In genomic region chr7:38902443-38902842, GRCh38 we compare ENCODE assay signal across 15 cellular contexts.
"Had no signal": no experiment of that assay in that cellular context is flagged by ENCODE, and none has a peak within 500 bp of the region (broad histone marks: within the 10 kb centered on the region; RNA-seq: fewer than 3 reads in every experiment).

No MANE protein-coding gene starts in this region.

- H3K4me1 ChIP-seq: psoas muscle had no signal

- H3K27ac ChIP-seq: heart right ventricle, psoas muscle had no signal

- H3K27me3 Mint-ChIP-seq: activated naive CD8-positive, alpha-beta T cell treated with anti-CD3 and anti-CD28 coated beads, Interleukin-2, amount 10 ng/mL, durations not matched to agents 7 days and 5 days; naive thymus-derived CD4-positive, alpha-beta T cell had no signal

- H3K4me1 Mint-ChIP-seq: mesothelial cell of epicardium had no signal

- H3K4me3 ChIP-seq: heart right ventricle, psoas muscle had no signal

- H3K9me3 Mint-ChIP-seq: activated naive CD8-positive, alpha-beta T cell treated with anti-CD3 and anti-CD28 coated beads, Interleukin-2, amount 10 ng/mL, durations not matched to agents 7 days and 5 days; mesothelial cell of epicardium; naive thymus-derived CD4-positive, alpha-beta T cell had no signal

- DNase-seq: activated CD4-positive, alpha-beta T cell treated with anti-CD3 and anti-CD28 coated beads, Interleukin-2, amount 50 U/mL, for 4 hours; activated CD4-positive, CD25-positive, alpha-beta regulatory T cell treated with anti-CD3 and anti-CD28 coated beads, Interleukin-2, amount 50 U/mL, for 72 hours; activated gamma-delta T cell; activated naive CD8-positive, alpha-beta T cell treated with anti-CD3 and anti-CD28 coated beads, Interleukin-2, amount 10 ng/mL, durations not matched to agents 7 days and 5 days; activated T-cell treated with anti-CD3 and anti-CD28 coated beads, Interleukin-2, amount 50 U/mL, for 48 hours; aorta; foreskin melanocyte; heart right ventricle; left ventricle myocardium superior; naive thymus-derived CD4-positive, alpha-beta T cell; psoas muscle; stimulated activated CD4-positive, alpha-beta T cell treated with anti-CD3 and anti-CD28 coated beads, Interleukin-2, amount 100 ng/mL, for 24 hours; stimulated activated naive CD4-positive, alpha-beta T cell had no signal

- H3K9me3 ChIP-seq: heart right ventricle, psoas muscle had no signal

- H3K27ac Mint-ChIP-seq: activated naive CD8-positive, alpha-beta T cell treated with anti-CD3 and anti-CD28 coated beads, Interleukin-2, amount 10 ng/mL, durations not matched to agents 7 days and 5 days; mesothelial cell of epicardium had no signal

- H3K4me3 Mint-ChIP-seq: activated naive CD8-positive, alpha-beta T cell treated with anti-CD3 and anti-CD28 coated beads, Interleukin-2, amount 10 ng/mL, durations not matched to agents 7 days and 5 days; mesothelial cell of epicardium; naive thymus-derived CD4-positive, alpha-beta T cell had no signal

- ATAC-seq: heart right ventricle; left ventricle myocardium superior; naive thymus-derived CD4-positive, alpha-beta T cell; psoas muscle; sciatic nerve had no signal

- H3K27me3 ChIP-seq: heart right ventricle had no signal
